ENCODE assay signal across 8 cellular contexts in the genomic region with DNA sequence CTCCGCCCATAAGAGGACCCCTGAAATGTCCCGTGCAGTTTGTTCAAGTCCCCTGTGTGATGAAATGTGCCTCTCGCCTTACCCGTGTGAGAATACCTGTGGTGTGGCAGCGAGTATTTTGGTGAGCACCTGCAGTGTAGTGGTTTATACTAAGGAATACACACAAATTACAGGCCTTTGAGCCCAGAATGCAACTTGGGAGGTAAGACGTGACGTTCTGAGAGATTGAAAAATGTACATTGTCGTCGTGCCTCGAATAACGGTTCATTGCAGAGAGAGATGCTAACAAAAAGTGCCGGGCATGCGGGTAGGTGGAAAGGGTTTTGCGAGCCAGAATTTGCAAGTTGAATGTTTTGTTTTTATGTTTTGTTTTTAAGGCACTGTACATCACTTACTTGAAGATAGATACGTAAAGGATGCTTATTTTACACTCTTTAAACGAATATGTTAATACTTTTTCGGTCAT. TPM values are rescaled to one million over a fixed set of nuclear protein-coding genes. Genes with fewer than 3 reads are reported as not detected.
DNase-seq lines count a peak whose midpoint lies in the region; ATAC-seq and TF ChIP-seq lines count a peak whose summit lies in the region.

No MANE protein-coding gene starts in this region.

- peak overlapping the region; percentile 65 for H3K4me3 ChIP-seq in SJSA1

- POLR2A ChIA-PET in GM10248 (lab: Yijun Ruan, JAX): interaction anchor here (0.6 kb wide), 1 partner anchor 1205 kb away, joined by 3 read pairs; a partner anchor contains a TSS

- TF ChIP-seq CTCF in foreskin keratinocyte (conservative IDR thresholded peaks at IDR 0.05) (no peak), GM10248 (IDR thresholded peaks at IDR 0.05; ENCODE audit: control extremely low read depth, extremely low read depth, low read depth, missing control alignments) (no peak)

- H3K27ac ChIP-seq in SJSA1: no peak overlapping the region; the same call in 1 of the 2 replicates
- H3K27ac ChIP-seq in foreskin keratinocyte: no peak overlapping the region

- H3K27me3 ChIP-seq in SJSA1 (replicated peaks) (no peaks in the 10 kb centered on the region), foreskin keratinocyte (no peaks in the 10 kb centered on the region)

- H3K4me3 Mint-ChIP-seq in stimulated activated effector memory CD8-positive, alpha-beta T cell treated with anti-CD3 and anti-CD28 coated beads, Interleukin-12 subunit alpha, Interleukin-12 subunit beta, amount 100 ng/mL, for 72 hours: peak overlapping the region; percentile 93

- peaks cover 13% of the 10 kb centered on the region for H3K36me3 ChIP-seq in SJSA1

- DNase-seq in NCI-H1105 (lab: John Stamatoyannopoulos, UW) (peak; percentile 46), NCI-H1105 treated with DMSO at 0.1 percent for 48 hours (lab: John Stamatoyannopoulos, UW) (no peak), SJSA1 (ENCODE audit: low read depth in 1 of 2, low spot score in 2 of 2) (no peak), foreskin keratinocyte (no peak), GM10248 (ENCODE audit: extremely low spot score) (no peak)
- DNase-seq in stimulated activated effector memory CD8-positive, alpha-beta T cell treated with anti-CD3 and anti-CD28 coated beads, Interleukin-12 subunit alpha, Interleukin-12 subunit beta, amount 100 ng/mL, for 72 hours (ENCODE audit: low spot score in 2 of 2): no peak

- H3K4me1 ChIP-seq in SJSA1 (replicated peaks): 0 out of 2 replicates have a peak, but pooled peaks cover 4% of the 10 kb centered on the region
- H3K4me1 ChIP-seq in foreskin keratinocyte: peaks cover 15% of the 10 kb centered on the region

- CTCF ChIA-PET in GM10248 (lab: Yijun Ruan, JAX): interaction anchor here (1.1 to 1.5 kb wide), 3 partner anchors 8 to 50 kb away, joined by 6 to 8 read pairs (median 7); no protein-coding TSS in a partner anchor

- peaks cover 29% of the 10 kb centered on the region for H3K4me1 Mint-ChIP-seq in stimulated activated effector memory CD8-positive, alpha-beta T cell treated with anti-CD3 and anti-CD28 coated beads, Interleukin-12 subunit alpha, Interleukin-12 subunit beta, amount 100 ng/mL, for 72 hours

- H3K9me3 ChIP-seq in SJSA1 (replicated peaks): no peaks in the 10 kb centered on the region

- peaks cover 35% of the 10 kb centered on the region for H3K36me3 Mint-ChIP-seq in stimulated activated effector memory CD8-positive, alpha-beta T cell treated with anti-CD3 and anti-CD28 coated beads, Interleukin-12 subunit alpha, Interleukin-12 subunit beta, amount 100 ng/mL, for 72 hours

- no peaks in the 10 kb centered on the region for H3K9me3 Mint-ChIP-seq in stimulated activated effector memory CD8-positive, alpha-beta T cell treated with anti-CD3 and anti-CD28 coated beads, Interleukin-12 subunit alpha, Interleukin-12 subunit beta, amount 100 ng/mL, for 72 hours

- ATAC-seq in HG02798 (IDR thresholded peaks at IDR 0.05; ENCODE audit: poor library complexity, unreplicated experiment): peak; percentile 30
- peak; percentile 31 for ATAC-seq in foreskin keratinocyte
- ATAC-seq in stimulated activated effector memory CD8-positive, alpha-beta T cell treated with anti-CD3 and anti-CD28 coated beads, Interleukin-12 subunit alpha, Interleukin-12 subunit beta, amount 100 ng/mL, for 72 hours: peak; percentile 47
- ATAC-seq in GM19467 (IDR thresholded peaks at IDR 0.05; ENCODE audit: unreplicated experiment): no peak

- H3K27ac Mint-ChIP-seq in stimulated activated effector memory CD8-positive, alpha-beta T cell treated with anti-CD3 and anti-CD28 coated beads, Interleukin-12 subunit alpha, Interleukin-12 subunit beta, amount 100 ng/mL, for 72 hours: peak overlapping the region; percentile 87

RNA-seq across cellular contexts. Expression of a gene that starts 0.9 kb away (rescaled TPM):
- total RNA-seq in SJSA1 (2014; rRNA removed; shearing (Covaris generic)): 48.9 and 57.6 TPM in 2 replicates
- 79.0 and 93.7 TPM in 2 replicates for total RNA-seq in foreskin keratinocyte
- 40.5 and 49.8 TPM in 2 replicates for polyA plus RNA-seq in foreskin keratinocyte
